ENCODE assay signal across 6 cellular contexts in the genomic region with DNA sequence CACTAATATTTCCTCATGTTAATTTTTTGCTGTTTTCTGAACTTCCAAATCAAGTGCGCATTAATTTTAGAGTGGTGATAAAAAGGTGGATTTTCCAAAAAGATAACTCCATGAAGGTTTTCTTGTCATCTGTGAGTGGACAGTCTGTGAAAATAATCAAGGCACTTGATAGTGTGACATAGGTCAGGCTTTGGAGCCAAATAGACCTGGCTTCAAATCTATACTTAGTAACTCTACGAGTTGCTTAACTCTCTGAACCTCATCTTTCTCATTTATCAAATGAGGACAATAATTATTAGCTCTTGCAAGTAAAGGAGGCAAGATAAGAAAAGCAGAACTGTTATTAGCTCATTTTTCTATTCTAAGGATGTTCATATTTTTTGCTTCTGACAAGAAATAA. TPM values are rescaled to one million over a fixed set of nuclear protein-coding genes. Genes with fewer than 3 reads are reported as not detected.
"Had no signal": no experiment of that assay in that cellular context is flagged by ENCODE, and none has a peak within 500 bp of the region (broad histone marks: within the 10 kb centered on the region; RNA-seq: fewer than 3 reads in every experiment).

No MANE protein-coding gene starts in this region.

- H3K27ac ChIP-seq: HL-60 had no signal

- ATAC-seq: HepG2, K562 had no signal

- DNase-seq: IMR-90, KBM-7 had no signal

- H3K4me3 ChIP-seq: K562 had no signal

RNA-seq across cellular contexts. Expression of a gene that starts 24.7 kb away (rescaled TPM):
- polyA plus RNA-seq: IgD-negative memory B cell had no signal
